10 cellular contexts compared by ENCODE assay signal in genomic region chr15:62606376-62607164, GRCh38.
A peak's percentile ranks its signal among the peaks of the same experiment; 100 is the strongest.
DNase-seq lines count a peak whose midpoint lies in the region; TF ChIP-seq lines count a peak whose summit lies in the region.
"Had no signal": no experiment of that assay in that cellular context is flagged by ENCODE, and none has a peak within 500 bp of the region (broad histone marks: within the 10 kb centered on the region; RNA-seq: fewer than 3 reads in every experiment).

No MANE protein-coding gene starts in this region.

- DNase-seq in AG09309 (ENCODE audit: low read depth) (peak; percentile 99), M059J (ENCODE audit: low read depth) (peak; percentile 99), cardiac fibroblast (ENCODE audit: low read depth in 2 of 2) (peak; percentile 94 to 99), myocyte (ENCODE audit: low read depth) (peak; percentile 90), OCI-M2 (lab: John Stamatoyannopoulos, UW; ENCODE audit: unreplicated experiment) (no peak), DMS 273 treated with DMSO at 0.1 percent for 48 hours (lab: John Stamatoyannopoulos, UW) (no peak), NCI-H446 treated with DMSO at 0.1 percent for 48 hours (lab: John Stamatoyannopoulos, UW) (no peak), D341Med (ENCODE audit: low spot score) (no peak)
- DNase-seq: CD4-positive, CD25-positive, alpha-beta regulatory T cell; esophagus squamous epithelium had no signal

- H3K4me3 ChIP-seq in AG09309 (ENCODE audit: control insufficient read depth, low read depth, low read length) (no peak overlapping the region), cardiac fibroblast (replicated peaks in 1 of 2; ENCODE audit: low read depth in 2 of 2, low read length in 2 of 2) (no peak overlapping the region)
- H3K4me3 ChIP-seq: esophagus squamous epithelium had no signal

- no peak for TF ChIP-seq CTCF in AG09309 (IDR thresholded peaks at IDR 0.05; ENCODE audit: control insufficient read depth, insufficient read depth, low read depth, low read length, missing control alignments)
- no peak for TF ChIP-seq CTCF in cardiac fibroblast (IDR thresholded peaks at IDR 0.05; ENCODE audit: low read depth, low read length)

Comparison
In these comparisons a context has a peak if more than half of its experiments do, and no peak if none do; other contexts are left out.
1. DNase-seq: peak in AG09309 (single experiment), M059J (single experiment), cardiac fibroblast (2 of 2) and myocyte (single experiment); none in OCI-M2 (single experiment), DMS 273 treated with DMSO at 0.1 percent for 48 hours (single experiment), NCI-H446 treated with DMSO at 0.1 percent for 48 hours (single experiment) and D341Med (single experiment).